In genomic region chr1:30904191-30904961, GRCh38 we compare ENCODE assay signal across 21 cellular contexts. TPM values are rescaled to one million over a fixed set of nuclear protein-coding genes. Genes with fewer than 3 reads are reported as not detected.
A peak's percentile ranks its signal among the peaks of the same experiment; 100 is the strongest.
DNase-seq lines count a peak whose midpoint lies in the region; ATAC-seq, FAIRE-seq and TF ChIP-seq lines count a peak whose summit lies in the region.
"Had no signal": no experiment of that assay in that cellular context is flagged by ENCODE, and none has a peak within 500 bp of the region (broad histone marks: within the 10 kb centered on the region; RNA-seq: fewer than 3 reads in every experiment).

No MANE protein-coding gene starts in this region.

- in situ Hi-C loops in K562 (cut with MboI), result no loop called here

- WGBS in K562 (ENCODE audit: insufficient coverage, low coverage, missing lambda C conversion rate), result 68% methylated on average over 10 of the region's 11 CpGs
- 68 to 82% methylated on average over 11 of the region's 11 CpGs for WGBS in aorta, 2 donors

- H3K36me3 ChIP-seq in left ventricle myocardium inferior, result no peaks in the 10 kb centered on the region
- no peaks in the 10 kb centered on the region for H3K36me3 ChIP-seq in K562 (ENCODE audit: control insufficient read depth, insufficient read depth, low read length)
- H3K36me3 ChIP-seq in aorta (ENCODE audit: control insufficient read depth in 1 of 2, insufficient read depth in 2 of 2, low read length in 1 of 2), result no peaks in the 10 kb centered on the region

- peaks cover 56% of the 10 kb centered on the region for H3K4me1 Mint-ChIP-seq in neural crest cell
- H3K4me1 Mint-ChIP-seq in activated CD8-positive, alpha-beta T cell treated with anti-CD3 and anti-CD28 coated beads for 36 hours (ENCODE audit: low read depth), result peaks cover 6% of the 10 kb centered on the region
- peaks cover 10 to 12% of the 10 kb centered on the region in 2 donors for H3K4me1 Mint-ChIP-seq in effector memory CD8-positive, alpha-beta T cell (ENCODE audit: low read depth in 2 of 2)

- H3K27ac ChIP-seq in left ventricle myocardium inferior (replicated peaks) (peak overlapping the region; percentile 73), K562 (ENCODE audit: extremely low read depth, low read depth, low read length) (no peak overlapping the region), aorta (ENCODE audit: low read depth in 1 of 2, low read length in 2 of 2) (no peak overlapping the region)
- H3K27ac ChIP-seq: foreskin keratinocyte had no signal

- H4K20me1 ChIP-seq in K562 (replicated peaks; ENCODE audit: control insufficient read depth, insufficient read depth, low read length), result peaks cover 24% of the 10 kb centered on the region

- CTCF ChIA-PET in K562 (lab: Yijun Ruan, JAX; ENCODE audit: low intra/inter-chr PET ratio), result no interaction called here
- CTCF ChIA-PET in activated CD8-positive, alpha-beta T cell treated with anti-CD3 and anti-CD28 coated beads for 36 hours (lab: Charles Lee), result interaction anchor here (0.9 to 6.1 kb wide), 2 partner anchors 102 to 125 kb away, joined by 4 to 38 read pairs; no protein-coding TSS in a partner anchor

- FAIRE-seq in K562 (lab: Jason Lieb, UNC), result no peak
- FAIRE-seq: keratinocyte, TTC549 had no signal

- no peaks in the 10 kb centered on the region for H3K9me3 Mint-ChIP-seq in neural crest cell
- no peaks in the 10 kb centered on the region for H3K9me3 Mint-ChIP-seq in activated CD8-positive, alpha-beta T cell treated with anti-CD3 and anti-CD28 coated beads for 36 hours
- H3K9me3 Mint-ChIP-seq in effector memory CD8-positive, alpha-beta T cell, result no peaks in the 10 kb centered on the region
- H3K9me3 Mint-ChIP-seq: activated T-helper 2 cell treated with anti-CD3 and anti-CD28 coated beads, Interferon-gamma antibody, Interleukin-2, Interleukin-4, amounts not matched to agents 10 μg/mL and 5 μg/mL and 100 μg/mL, durations not matched to agents 14 hours and 24 hours and 36 hours; dendritic cell treated with granulocyte-macrophage colony-stimulating factor and Interleukin-4, amounts not matched to agents 40 ng/mL and 50 ng/mL, for 4 days had no signal

- no peaks in the 10 kb centered on the region for H3K27me3 Mint-ChIP-seq in neural crest cell (ENCODE audit: low read depth)
- H3K27me3 Mint-ChIP-seq in activated CD8-positive, alpha-beta T cell treated with anti-CD3 and anti-CD28 coated beads for 36 hours, result peaks cover 34% of the 10 kb centered on the region
- peaks cover 13 to 69% of the 10 kb centered on the region in 2 donors for H3K27me3 Mint-ChIP-seq in effector memory CD8-positive, alpha-beta T cell

- no peak for TF ChIP-seq RAD21 in K562 (CRISPR knock-in tag; conservative IDR thresholded peaks at IDR 0.05 in 1 of 2, IDR thresholded peaks at IDR 0.05 in 1 of 2)

- H2AFZ ChIP-seq in K562 (ENCODE audit: low read depth, low read length), result no peak overlapping the region

- intact Hi-C loops in left ventricle myocardium inferior (cut with micrococcal nuclease) (no loop called here), Right ventricle myocardium inferior (cut with DNase I) (no loop called here), K562 (cut with micrococcal nuclease) (no loop called here), aorta (cut with DNase I) (no loop called here)
- intact Hi-C loops in activated CD8-positive, alpha-beta T cell treated with anti-CD3 and anti-CD28 coated beads for 36 hours (cut with micrococcal nuclease), result no loop called here

- H3K4me3 Mint-ChIP-seq in neural crest cell, result peak overlapping the region; percentile 72
- H3K4me3 Mint-ChIP-seq in activated CD8-positive, alpha-beta T cell treated with anti-CD3 and anti-CD28 coated beads for 36 hours, result no peak overlapping the region
- no peak overlapping the region for H3K4me3 Mint-ChIP-seq in effector memory CD8-positive, alpha-beta T cell
- H3K4me3 Mint-ChIP-seq: dendritic cell treated with granulocyte-macrophage colony-stimulating factor and Interleukin-4, amounts not matched to agents 40 ng/mL and 50 ng/mL, for 4 days; naive thymus-derived CD4-positive, alpha-beta T cell had no signal

- peaks cover 19% of the 10 kb centered on the region for H3K79me2 ChIP-seq in K562 (ENCODE audit: control insufficient read depth, insufficient read depth, low read length)

- H3K4me3 ChIP-seq in left ventricle myocardium inferior (no peak overlapping the region), K562 (no peak overlapping the region), aorta (ENCODE audit: low read length in 2 of 2) (no peak overlapping the region)

- no peak overlapping the region for H3K4me2 ChIP-seq in K562 (ENCODE audit: insufficient read depth, low read length)

- ATAC-seq in Right ventricle myocardium inferior, result no peak
- ATAC-seq in K562, result no peak
- ATAC-seq in aorta (ENCODE audit: low FRiP score), result no peak
- no peak for ATAC-seq in activated CD8-positive, alpha-beta T cell treated with anti-CD3 and anti-CD28 coated beads for 36 hours
- ATAC-seq in effector memory CD8-positive, alpha-beta T cell (replicated peaks), result no peak
- ATAC-seq: foreskin keratinocyte; HCT116; naive thymus-derived CD4-positive, alpha-beta T cell had no signal

- no peaks in the 10 kb centered on the region for H3K9me3 ChIP-seq in left ventricle myocardium inferior (replicated peaks)
- no peaks in the 10 kb centered on the region for H3K9me3 ChIP-seq in K562 (replicated peaks; ENCODE audit: control insufficient read depth, insufficient read depth, low read depth, low read length)
- H3K9me3 ChIP-seq in aorta (ENCODE audit: control insufficient read depth, low read length), result no peaks in the 10 kb centered on the region

- H3K9ac ChIP-seq in K562 (ENCODE audit: insufficient read depth in 1 of 2, low read depth in 2 of 2, low read length in 2 of 2), result no peak overlapping the region

- POLR2A ChIA-PET in K562 (lab: Yijun Ruan, JAX), result interaction anchor here (0.5 to 1.5 kb wide), 6 partner anchors 10 to 117 kb away, joined by 3 to 7 read pairs (median 4); no protein-coding TSS in a partner anchor
- POLR2A ChIA-PET in activated CD8-positive, alpha-beta T cell treated with anti-CD3 and anti-CD28 coated beads for 36 hours (lab: Charles Lee), result interaction anchor here (0.8 kb wide), 1 partner anchor 99 kb away, joined by 3 read pairs; no protein-coding TSS in a partner anchor

- TF ChIP-seq POLR2A in K562 (conservative IDR thresholded peaks at IDR 0.05), result no peak

- peak; percentile 8 for DNase-seq in left ventricle myocardium inferior
- DNase-seq in Right ventricle myocardium inferior (ENCODE audit: missing footprints), result no peak
- DNase-seq in K562 (ENCODE audit: extremely low read depth in 1 of 4, low spot score in 3 of 4), result no peak
- no peak for DNase-seq in neural crest cell (ENCODE audit: low read depth, low spot score)
- peak; percentile 32 to 59 for DNase-seq in aorta
- DNase-seq in mucosa of gallbladder (ENCODE audit: low spot score), result no peak
- no peak for DNase-seq in activated CD8-positive, alpha-beta T cell treated with anti-CD3 and anti-CD28 coated beads for 36 hours
- no peak for DNase-seq in effector memory CD8-positive, alpha-beta T cell
- DNase-seq: activated CD4-positive, alpha-beta T cell treated with anti-CD3 and anti-CD28 coated beads for 4 hours; C1 segment of cervical spinal cord; foreskin keratinocyte; naive thymus-derived CD4-positive, alpha-beta T cell; NCI-H1417 treated with DMSO at 0.1 percent for 48 hours; NCI-H526 treated with DMSO at 0.1 percent for 48 hours; SHP77 treated with DMSO at 0.1 percent for 48 hours; stimulated activated CD4-positive, alpha-beta T cell treated with anti-CD3 and anti-CD28 coated beads, Interleukin-4, amount 100 ng/mL, for 4 hours had no signal

- H3K9me1 ChIP-seq in K562 (ENCODE audit: control insufficient read depth, insufficient read depth, low read length), result peaks cover 5% of the 10 kb centered on the region

- no TSS peak for BruUV-seq in K562 (replicated peaks; lab: Mats Ljungman, UMichigan)

- TF ChIP-seq EP300 in K562 (IDR thresholded peaks at IDR 0.05; ENCODE audit: low read length), result no peak

- H3K27me3 ChIP-seq in left ventricle myocardium inferior (ENCODE audit: low read depth), result no peaks in the 10 kb centered on the region
- H3K27me3 ChIP-seq in K562 (ENCODE audit: control insufficient read depth in 2 of 2, insufficient read depth in 2 of 2, low read length in 2 of 2), result no peaks in the 10 kb centered on the region
- no peaks in the 10 kb centered on the region for H3K27me3 ChIP-seq in aorta (ENCODE audit: control insufficient read depth in 1 of 2, insufficient read depth in 2 of 2, low read length in 1 of 2)

- no peak overlapping the region for H3K27ac Mint-ChIP-seq in neural crest cell (ENCODE audit: unreplicated experiment)
- no peak overlapping the region for H3K27ac Mint-ChIP-seq in activated CD8-positive, alpha-beta T cell treated with anti-CD3 and anti-CD28 coated beads for 36 hours
- H3K27ac Mint-ChIP-seq in effector memory CD8-positive, alpha-beta T cell, result peak overlapping the region in 1 of 2 donors; percentile 35
- H3K27ac Mint-ChIP-seq: activated T-helper 2 cell treated with anti-CD3 and anti-CD28 coated beads, Interferon-gamma antibody, Interleukin-2, Interleukin-4, amounts not matched to agents 10 μg/mL and 5 μg/mL and 100 μg/mL, durations not matched to agents 14 hours and 24 hours and 36 hours; dendritic cell treated with granulocyte-macrophage colony-stimulating factor and Interleukin-4, amounts not matched to agents 40 ng/mL and 50 ng/mL, for 4 days; naive thymus-derived CD4-positive, alpha-beta T cell had no signal

- no peaks in the 10 kb centered on the region for H3K36me3 Mint-ChIP-seq in neural crest cell (ENCODE audit: low read depth)
- H3K36me3 Mint-ChIP-seq in activated CD8-positive, alpha-beta T cell treated with anti-CD3 and anti-CD28 coated beads for 36 hours (ENCODE audit: low read depth), result no peaks in the 10 kb centered on the region
- peaks cover 4% of the 10 kb centered on the region for H3K36me3 Mint-ChIP-seq in effector memory CD8-positive, alpha-beta T cell (ENCODE audit: insufficient read depth)

- TF ChIP-seq CTCF in left ventricle myocardium inferior (IDR thresholded peaks at IDR 0.05; ENCODE audit: borderline replicate concordance), result no peak
- no peak for TF ChIP-seq CTCF in K562 (IDR thresholded peaks at IDR 0.05 in 2 of 3, conservative IDR thresholded peaks at IDR 0.05 in 1 of 3; ENCODE audit: insufficient read depth in 2 of 3, low read depth in 1 of 3, low read length in 3 of 3)
- TF ChIP-seq CTCF in neural crest cell (conservative IDR thresholded peaks at IDR 0.05), result no peak
- no peak for TF ChIP-seq CTCF in activated CD8-positive, alpha-beta T cell treated with anti-CD3 and anti-CD28 coated beads for 36 hours (IDR thresholded peaks at IDR 0.05)

- peaks cover 59% of the 10 kb centered on the region for H3K4me1 ChIP-seq in left ventricle myocardium inferior
- peaks cover 44 to 69% of the 10 kb centered on the region in 2 experiments for H3K4me1 ChIP-seq in K562 (replicated peaks in 1 of 2; ENCODE audit: control insufficient read depth in 2 of 2, insufficient read depth in 2 of 2, low read length in 2 of 2)
- peaks cover 0 to 3% of the 10 kb centered on the region in 2 donors for H3K4me1 ChIP-seq in aorta (ENCODE audit: control insufficient read depth in 1 of 2, insufficient read depth in 2 of 2, low read length in 2 of 2)
- H3K4me1 ChIP-seq: foreskin keratinocyte had no signal

RNA-seq across cellular contexts. Expression of gene SDC3, which starts 4.2 kb away (rescaled TPM):
- total RNA-seq in left ventricle myocardium inferior, result 25.3 TPM
- 28.5 TPM for total RNA-seq in Right ventricle myocardium inferior
- 13.1 and 24.6 TPM in 2 replicates for total RNA-seq in K562 (2011; cell fraction: chromatin; rRNA removed; ENCODE audit: low replicate concordance)
- 24.0 and 32.2 TPM in 2 replicates for total RNA-seq in K562 (2011; cell fraction: nucleolus; rRNA removed)
- 29.8 and 31.2 TPM in 2 replicates for total RNA-seq in K562 (2011; cell fraction: nucleoplasm; rRNA removed)
- 12.1 and 20.7 TPM in 2 replicates for total RNA-seq in K562 (2014; rRNA removed)
- total RNA-seq in K562 (2014; rRNA removed; fragmentation: Illumina TruSeq; extraction: Trizol), result 8.6 and 9.0 TPM in 2 replicates
- total RNA-seq in K562 (2015; rRNA removed; fragmentation: Illumina TruSeq; extraction: Trizol), result 17.6 and 18.3 TPM in 2 replicates
- total RNA-seq in K562 (2021), result 39.4 and 44.1 TPM in 2 replicates
- polyA plus RNA-seq in K562 (2011; rRNA removed), result 6.5 and 8.9 TPM in 2 replicates
- polyA plus RNA-seq in K562 (2011; cell fraction: cytosol; rRNA removed), result 8.4 and 12.2 TPM in 2 replicates
- polyA plus RNA-seq in K562 (2011; cell fraction: nucleus; rRNA removed), result 15.0 and 19.6 TPM in 2 replicates
- polyA plus RNA-seq in K562 (2012), result 39.4 and 99.6 TPM in 2 replicates
- 30.5 and 39.3 TPM in 2 replicates for polyA plus RNA-seq in K562 (2014; fragmentation: Illumina TruSeq; extraction: Trizol)
- under 1 TPM; 0.38 to 0.56 TPM for polyA plus RNA-seq in K562 (2014; fragmentation: Nextera tagmentation; extraction: Ambion mirVana)
- 20.4 and 24.5 TPM in 2 replicates for polyA plus RNA-seq in K562 (2014; rRNA removed)
- polyA minus RNA-seq in K562 (2011; rRNA and poly(A)+ RNA removed), result 4.6 and 6.4 TPM in 2 replicates
- 12.1 and 19.4 TPM in 2 replicates for polyA minus RNA-seq in K562 (2011; cell fraction: cytosol; rRNA and poly(A)+ RNA removed)
- 3.4 and 3.8 TPM in 2 replicates for polyA minus RNA-seq in K562 (2011; cell fraction: nucleus; rRNA and poly(A)+ RNA removed)
- total RNA-seq in neural crest cell, result 116 and 129 TPM in 2 replicates
- total RNA-seq in aorta, result 10 to 100 TPM; 64.7 to 72.7 TPM
- 10 to 100 TPM; 19.1 to 20.8 TPM for polyA plus RNA-seq in aorta
- 128 TPM for total RNA-seq in mucosa of gallbladder
- under 1 TPM; 0.04 to 0.14 TPM for total RNA-seq in activated CD8-positive, alpha-beta T cell treated with anti-CD3 and anti-CD28 coated beads for 36 hours

Comparison
In these comparisons a context has a peak if more than half of its experiments do, and no peak if none do; other contexts are left out.
1. DNase-seq: peak in left ventricle myocardium inferior (single experiment) and aorta (2 of 2); none in Right ventricle myocardium inferior (single experiment), K562 (0 of 4), neural crest cell (single experiment), mucosa of gallbladder (single experiment), activated CD8-positive, alpha-beta T cell treated with anti-CD3 and anti-CD28 coated beads for 36 hours (single experiment) and effector memory CD8-positive, alpha-beta T cell (0 of 3).
2. RNA of gene SDC3, which starts 4.2 kb away (total RNA-seq): 116 to 129 TPM in neural crest cell, 128 TPM in mucosa of gallbladder (single experiment), 64.7 to 72.7 TPM in aorta, 28.5 TPM in Right ventricle myocardium inferior (single experiment), 25.3 TPM in left ventricle myocardium inferior (single experiment) and 8.6 to 44.1 TPM in K562; 0.04 to 0.14 TPM in activated CD8-positive, alpha-beta T cell treated with anti-CD3 and anti-CD28 coated beads for 36 hours; every median in the first group is over 4 times any median in the second.